ENCODE assay signal across 8 cellular contexts in genomic region chr13:79480954-79481684, GRCh38. TPM values are rescaled to one million over a fixed set of nuclear protein-coding genes. Genes with fewer than 3 reads are reported as not detected.
DNase-seq lines count a peak whose midpoint lies in the region; ATAC-seq and TF ChIP-seq lines count a peak whose summit lies in the region.

NDFIP2 (plus strand) TSS chr13:79481155; CDS start chr13:79481204, 49 bp downstream.

- H3K4me1 ChIP-seq in muscle layer of colon (ENCODE audit: insufficient read depth, low read length), result peaks cover 20% of the 10 kb centered on the region

- H3K9ac ChIP-seq in muscle layer of colon (ENCODE audit: low read length), result peak within 1 kb of the TSS; percentile 46

- no peak for TF ChIP-seq RAD21 in Ishikawa (IDR thresholded peaks at IDR 0.05; ENCODE audit: low read depth)

- peaks cover 18% of the 10 kb centered on the region for H3K36me3 Mint-ChIP-seq in activated T-cell treated with anti-CD3 and anti-CD28 coated beads, Interleukin-2, amount 50 U/mL, for 4 hours (ENCODE audit: insufficient read depth)

- H3K36me3 ChIP-seq in muscle layer of colon (ENCODE audit: insufficient read depth, low read length), result no peaks in the 10 kb centered on the region

- no peaks in the 10 kb centered on the region for H3K27me3 Mint-ChIP-seq in activated T-cell treated with anti-CD3 and anti-CD28 coated beads, Interleukin-2, amount 50 U/mL, for 4 hours (ENCODE audit: low read depth)

- peak within 1 kb of the TSS; percentile 93 to 96 for H3K4me3 ChIP-seq in muscle layer of colon (ENCODE audit: low read depth in 1 of 2, low read length in 2 of 2)

- H3K4me3 Mint-ChIP-seq in activated T-cell treated with anti-CD3 and anti-CD28 coated beads, Interleukin-2, amount 50 U/mL, for 4 hours, result peak within 1 kb of the TSS; percentile 87

- peaks cover 61% of the 10 kb centered on the region for H3K4me1 Mint-ChIP-seq in activated T-cell treated with anti-CD3 and anti-CD28 coated beads, Interleukin-2, amount 50 U/mL, for 4 hours (ENCODE audit: low read depth)

- ATAC-seq in GM21529 (IDR thresholded peaks at IDR 0.05; ENCODE audit: unreplicated experiment) (peak; percentile 82), esophagus mucosa (peak; percentile 88)
- peak; percentile 78 to 79 for ATAC-seq in activated T-cell treated with anti-CD3 and anti-CD28 coated beads, Interleukin-2, amount 50 U/mL, for 4 hours

- no peaks in the 10 kb centered on the region for H3K9me3 ChIP-seq in muscle layer of colon (ENCODE audit: low read length)

- TF ChIP-seq EP300 in Ishikawa (IDR thresholded peaks at IDR 0.05; ENCODE audit: borderline replicate concordance), result peak; percentile 25; the same call in 1 of the 2 replicates

- DNase-seq in DMS114 treated with DMSO at 0.1 percent for 48 hours (lab: John Stamatoyannopoulos, UW; ENCODE audit: unreplicated experiment), result peak; percentile 42
- peak; percentile 95 for DNase-seq in activated T-cell treated with anti-CD3 and anti-CD28 coated beads, Interleukin-2, amount 50 U/mL, for 4 hours
- peak; percentile 74 for DNase-seq in stimulated activated CD8-positive, alpha-beta memory T cell treated with anti-CD3 and anti-CD28 coated beads, Interleukin-7, amount 100 ng/mL, for 24 hours (ENCODE audit: low read depth)

- no peaks in the 10 kb centered on the region for H3K27me3 ChIP-seq in muscle layer of colon (ENCODE audit: control insufficient read depth in 1 of 2, insufficient read depth in 2 of 2, low read length in 2 of 2)

- H3K27ac ChIP-seq in muscle layer of colon (ENCODE audit: low read depth, low read length), result peak within 1 kb of the TSS; percentile 29

- H3K9me3 Mint-ChIP-seq in activated T-cell treated with anti-CD3 and anti-CD28 coated beads, Interleukin-2, amount 50 U/mL, for 4 hours, result no peaks in the 10 kb centered on the region

TF ChIP-seq in Ishikawa, 13 proteins besides CTCF, POLR2A, EP300 and RAD21:
- TF ChIP-seq NFIC (IDR thresholded peaks at IDR 0.05) (no peak), FOXM1 (IDR thresholded peaks at IDR 0.05; ENCODE audit: borderline replicate concordance, low read depth) (no peak), USF1 (IDR thresholded peaks at IDR 0.05) (no peak), TCF12 (IDR thresholded peaks at IDR 0.05; ENCODE audit: low read depth) (peak; percentile 41; the same call in 1 of the 2 replicates), TEAD4 (IDR thresholded peaks at IDR 0.05) (no peak), TAF1 (IDR thresholded peaks at IDR 0.05; ENCODE audit: low read depth) (peak; percentile 79), ZBTB7A (IDR thresholded peaks at IDR 0.05; ENCODE audit: low read depth) (peak; percentile 65; the same call in 1 of the 2 replicates), YY1 (IDR thresholded peaks at IDR 0.05; ENCODE audit: low read depth) (peak; percentile 46; the same call in 1 of the 2 replicates), EGR1 (IDR thresholded peaks at IDR 0.05) (peak; percentile 31; the same call in 1 of the 2 replicates)
- TF ChIP-seq, protein P1, sequence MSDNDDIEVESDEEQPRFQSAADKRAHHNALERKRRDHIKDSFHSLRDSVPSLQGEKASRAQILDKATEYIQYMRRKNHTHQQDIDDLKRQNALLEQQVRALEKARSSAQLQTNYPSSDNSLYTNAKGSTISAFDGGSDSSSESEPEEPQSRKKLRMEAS (IDR thresholded peaks at IDR 0.05), result peak; percentile 62; the same call in 1 of the 2 replicates
- TF ChIP-seq, protein P2, sequence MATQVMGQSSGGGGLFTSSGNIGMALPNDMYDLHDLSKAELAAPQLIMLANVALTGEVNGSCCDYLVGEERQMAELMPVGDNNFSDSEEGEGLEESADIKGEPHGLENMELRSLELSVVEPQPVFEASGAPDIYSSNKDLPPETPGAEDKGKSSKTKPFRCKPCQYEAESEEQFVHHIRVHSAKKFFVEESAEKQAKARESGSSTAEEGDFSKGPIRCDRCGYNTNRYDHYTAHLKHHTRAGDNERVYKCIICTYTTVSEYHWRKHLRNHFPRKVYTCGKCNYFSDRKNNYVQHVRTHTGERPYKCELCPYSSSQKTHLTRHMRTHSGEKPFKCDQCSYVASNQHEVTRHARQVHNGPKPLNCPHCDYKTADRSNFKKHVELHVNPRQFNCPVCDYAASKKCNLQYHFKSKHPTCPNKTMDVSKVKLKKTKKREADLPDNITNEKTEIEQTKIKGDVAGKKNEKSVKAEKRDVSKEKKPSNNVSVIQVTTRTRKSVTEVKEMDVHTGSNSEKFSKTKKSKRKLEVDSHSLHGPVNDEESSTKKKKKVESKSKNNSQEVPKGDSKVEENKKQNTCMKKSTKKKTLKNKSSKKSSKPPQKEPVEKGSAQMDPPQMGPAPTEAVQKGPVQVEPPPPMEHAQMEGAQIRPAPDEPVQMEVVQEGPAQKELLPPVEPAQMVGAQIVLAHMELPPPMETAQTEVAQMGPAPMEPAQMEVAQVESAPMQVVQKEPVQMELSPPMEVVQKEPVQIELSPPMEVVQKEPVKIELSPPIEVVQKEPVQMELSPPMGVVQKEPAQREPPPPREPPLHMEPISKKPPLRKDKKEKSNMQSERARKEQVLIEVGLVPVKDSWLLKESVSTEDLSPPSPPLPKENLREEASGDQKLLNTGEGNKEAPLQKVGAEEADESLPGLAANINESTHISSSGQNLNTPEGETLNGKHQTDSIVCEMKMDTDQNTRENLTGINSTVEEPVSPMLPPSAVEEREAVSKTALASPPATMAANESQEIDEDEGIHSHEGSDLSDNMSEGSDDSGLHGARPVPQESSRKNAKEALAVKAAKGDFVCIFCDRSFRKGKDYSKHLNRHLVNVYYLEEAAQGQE (IDR thresholded peaks at IDR 0.05; ENCODE audit: low read depth), result no peak

TF ChIP-seq in PFSK-1, 5 proteins besides CTCF, POLR2A, EP300 and RAD21:
- peak; percentile 28 for TF ChIP-seq FOXP2 (optimal IDR thresholded peaks at IDR 0.05; ENCODE audit: borderline replicate concordance, extremely low read depth, extremely low read length, insufficient read depth)
- TF ChIP-seq POLR2AphosphoS5 (IDR thresholded peaks at IDR 0.05; ENCODE audit: low read depth, low read length), result peak; percentile 34; the same call in 1 of the 2 replicates
- no peak for TF ChIP-seq TAF1 (IDR thresholded peaks at IDR 0.05; ENCODE audit: borderline replicate concordance, insufficient read depth, low read length)

RNA-seq across cellular contexts. Expression of gene NDFIP2, which starts in this region (rescaled TPM):
- 7.0 TPM for polyA plus RNA-seq in PFSK-1 (2012; ENCODE audit: insufficient read length, low read depth)
- 100 to 1,000 TPM; 248 to 281 (median 274) TPM for total RNA-seq in activated T-cell treated with anti-CD3 and anti-CD28 coated beads, Interleukin-2, amount 50 U/mL, for 4 hours
- 110 TPM for total RNA-seq in esophagus mucosa

Comparison
In these comparisons a context has a peak if more than half of its experiments do, and no peak if none do; other contexts are left out.
1. Peak in every context shown above with its lines: DNase-seq, ATAC-seq, H3K4me3 ChIP-seq and H3K27ac ChIP-seq.
2. DNase-seq: peak in every context shown above with its lines; median percentile 95 in activated T-cell treated with anti-CD3 and anti-CD28 coated beads, Interleukin-2, amount 50 U/mL, for 4 hours; 74 in stimulated activated CD8-positive, alpha-beta memory T cell treated with anti-CD3 and anti-CD28 coated beads, Interleukin-7, amount 100 ng/mL, for 24 hours; 42 in DMS114 treated with DMSO at 0.1 percent for 48 hours.